In the genomic region with DNA sequence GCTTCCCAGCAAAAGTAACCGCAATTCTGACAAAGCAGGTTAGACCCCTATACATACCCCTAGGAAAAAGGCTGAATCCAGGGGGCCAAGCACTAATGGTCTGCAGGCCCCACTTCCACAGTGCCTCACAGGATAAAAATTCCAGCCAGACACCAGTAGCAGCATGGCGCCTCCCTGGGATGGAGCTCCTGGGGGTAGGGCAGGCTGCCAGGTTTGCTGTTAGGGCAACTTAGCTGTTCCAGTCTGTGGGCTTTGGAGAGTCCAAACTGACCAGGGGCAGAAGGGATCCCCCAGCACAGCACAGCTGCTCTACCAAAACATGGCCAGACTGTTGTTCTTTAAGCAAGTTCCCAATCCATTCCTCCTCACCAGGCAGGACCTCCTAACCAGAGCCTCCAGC, we compare ENCODE assay signal across 9 cellular contexts.
"Had no signal": no experiment of that assay in that cellular context is flagged by ENCODE, and none has a peak within 500 bp of the region (broad histone marks: within the 10 kb centered on the region; RNA-seq: fewer than 3 reads in every experiment).

No MANE protein-coding gene starts in this region.

- H3K4me1 ChIP-seq: HAP-1 had no signal

- H3K27ac ChIP-seq: GM23248 had no signal

- H3K9ac ChIP-seq: GM23248 had no signal

- H2AFZ ChIP-seq: GM23248 had no signal

- DNase-seq: GM23248, GOT3, H7, HFFc6, IMR-90, KG1 had no signal

- H3K36me3 ChIP-seq: HAP-1 had no signal

- H3K4me3 ChIP-seq: GM23248, HAP-1, K562 had no signal

- ATAC-seq: HCT116, K562 had no signal

- H3K9me3 ChIP-seq: HAP-1 had no signal
